In the genomic region with DNA sequence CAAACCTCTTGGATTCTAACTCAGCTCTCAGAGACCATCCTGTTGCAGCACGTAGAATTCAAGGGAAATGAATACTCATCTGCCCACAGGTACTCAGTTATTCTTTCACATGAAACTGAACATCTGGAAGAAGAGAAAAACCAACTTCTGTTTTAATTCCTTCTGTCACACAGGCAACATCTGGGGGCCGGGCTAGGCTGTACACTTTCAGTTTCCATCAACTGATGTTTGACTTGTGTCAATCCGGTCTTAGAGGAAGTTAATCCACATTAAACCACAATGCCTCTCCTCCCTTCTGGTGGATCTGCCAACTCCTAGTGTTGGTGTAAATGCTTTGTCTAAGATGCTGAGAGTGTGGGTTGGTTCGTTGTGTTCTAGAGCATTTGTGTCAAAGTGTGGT, we compare ENCODE assay signal across 14 cellular contexts. TPM values are rescaled to one million over a fixed set of nuclear protein-coding genes. Genes with fewer than 3 reads are reported as not detected.
A peak's percentile ranks its signal among the peaks of the same experiment; 100 is the strongest.
DNase-seq lines count a peak whose midpoint lies in the region; ATAC-seq lines count a peak whose summit lies in the region.
"Had no signal": no experiment of that assay in that cellular context is flagged by ENCODE, and none has a peak within 500 bp of the region (broad histone marks: within the 10 kb centered on the region; RNA-seq: fewer than 3 reads in every experiment).

No MANE protein-coding gene starts in this region.

- peaks cover 0 to 4% (median 0%) of the 10 kb centered on the region in 3 experiments for H3K9me3 ChIP-seq in naive thymus-derived CD4-positive, alpha-beta T cell (ENCODE audit: control insufficient read depth in 2 of 3, low read length in 3 of 3)
- H3K9me3 ChIP-seq: right lobe of liver had no signal

- no peaks in the 10 kb centered on the region for H3K4me1 ChIP-seq in naive thymus-derived CD4-positive, alpha-beta T cell (ENCODE audit: control insufficient read depth in 2 of 2, insufficient read depth in 2 of 2, low read length in 2 of 2)
- H3K4me1 ChIP-seq: right lobe of liver had no signal

- no peaks in the 10 kb centered on the region for H3K36me3 Mint-ChIP-seq in activated CD4-positive, alpha-beta T cell treated with anti-CD3 and anti-CD28 coated beads for 36 hours (ENCODE audit: low read depth)
- no peaks in the 10 kb centered on the region for H3K36me3 Mint-ChIP-seq in naive thymus-derived CD4-positive, alpha-beta T cell
- H3K36me3 Mint-ChIP-seq: natural killer cell treated with Interleukin-12 subunit alpha and Interleukin-12 subunit beta and Interleukin-15 and Interleukin-18, amount 100 ng/mL, for 72 hours had no signal

- no peak overlapping the region for H3K4me3 Mint-ChIP-seq in activated CD4-positive, alpha-beta T cell treated with anti-CD3 and anti-CD28 coated beads for 36 hours
- H3K4me3 Mint-ChIP-seq in naive thymus-derived CD4-positive, alpha-beta T cell: no peak overlapping the region
- H3K4me3 Mint-ChIP-seq: natural killer cell treated with Interleukin-12 subunit alpha and Interleukin-12 subunit beta and Interleukin-15 and Interleukin-18, amount 100 ng/mL, for 72 hours had no signal

- POLR2A ChIA-PET in activated CD4-positive, alpha-beta T cell treated with anti-CD3 and anti-CD28 coated beads for 36 hours (lab: Charles Lee): no interaction called here
- POLR2A ChIA-PET in naive thymus-derived CD4-positive, alpha-beta T cell (lab: Charles Lee): no interaction called here

- H3K27ac Mint-ChIP-seq in activated CD4-positive, alpha-beta T cell treated with anti-CD3 and anti-CD28 coated beads for 36 hours: no peak overlapping the region
- no peak overlapping the region for H3K27ac Mint-ChIP-seq in naive thymus-derived CD4-positive, alpha-beta T cell
- H3K27ac Mint-ChIP-seq: natural killer cell treated with Interleukin-12 subunit alpha and Interleukin-12 subunit beta and Interleukin-15 and Interleukin-18, amount 100 ng/mL, for 72 hours had no signal

- H3K4me1 Mint-ChIP-seq in activated CD4-positive, alpha-beta T cell treated with anti-CD3 and anti-CD28 coated beads for 36 hours: peaks cover 2% of the 10 kb centered on the region
- H3K4me1 Mint-ChIP-seq in naive thymus-derived CD4-positive, alpha-beta T cell: peaks cover 0 to 6% (median 0%) of the 10 kb centered on the region in 7 donors

- H3K27ac ChIP-seq in naive thymus-derived CD4-positive, alpha-beta T cell (ENCODE audit: low read depth, low read length): no peak overlapping the region
- H3K27ac ChIP-seq: right lobe of liver had no signal

- H3K36me3 ChIP-seq in naive thymus-derived CD4-positive, alpha-beta T cell (ENCODE audit: control insufficient read depth in 2 of 3, insufficient read depth in 3 of 3, low read length in 3 of 3): no peaks in the 10 kb centered on the region
- H3K36me3 ChIP-seq: right lobe of liver had no signal

- DNase-seq in activated CD4-positive, alpha-beta T cell treated with anti-CD3 and anti-CD28 coated beads for 36 hours: no peak
- no peak for DNase-seq in activated CD4-positive, alpha-beta T cell treated with anti-CD3 and anti-CD28 coated beads for 1 hour
- DNase-seq in Kasumi-1 (lab: John Stamatoyannopoulos, UW) (peak; percentile 8 to 34), HT-29 (ENCODE audit: low spot score) (no peak), GF-D8 (lab: John Stamatoyannopoulos, UW) (no peak), NCI-H146 (lab: John Stamatoyannopoulos, UW) (no peak)
- no peak for DNase-seq in naive thymus-derived CD4-positive, alpha-beta T cell
- DNase-seq: effector CD8-positive, alpha-beta T cell; NCI-H226; right lobe of liver had no signal

- intact Hi-C loops in activated CD4-positive, alpha-beta T cell treated with anti-CD3 and anti-CD28 coated beads for 36 hours (cut with DNase I, micrococcal nuclease): no loop called here
- intact Hi-C loops in naive thymus-derived CD4-positive, alpha-beta T cell (cut with micrococcal nuclease): no loop called here

- no peaks in the 10 kb centered on the region for H3K27me3 ChIP-seq in naive thymus-derived CD4-positive, alpha-beta T cell (ENCODE audit: control insufficient read depth in 2 of 2, insufficient read depth in 2 of 2, low read length in 2 of 2)
- H3K27me3 ChIP-seq: right lobe of liver had no signal

- CTCF ChIA-PET in activated CD4-positive, alpha-beta T cell treated with anti-CD3 and anti-CD28 coated beads for 36 hours (lab: Charles Lee): interaction anchor here (1.2 to 1.8 kb wide), 2 partner anchors 10 to 93 kb away, joined by 3 to 4 read pairs; no protein-coding TSS in a partner anchor
- CTCF ChIA-PET in naive thymus-derived CD4-positive, alpha-beta T cell (lab: Charles Lee): no interaction called here

- ATAC-seq in activated CD4-positive, alpha-beta T cell treated with anti-CD3 and anti-CD28 coated beads for 36 hours: peak; percentile 33
- peak; percentile 63 for ATAC-seq in GM21825 (IDR thresholded peaks at IDR 0.05; ENCODE audit: unreplicated experiment)
- ATAC-seq in naive thymus-derived CD4-positive, alpha-beta T cell: peak; percentile 50

- peaks cover 11% of the 10 kb centered on the region for H3K27me3 Mint-ChIP-seq in activated CD4-positive, alpha-beta T cell treated with anti-CD3 and anti-CD28 coated beads for 36 hours
- H3K27me3 Mint-ChIP-seq in naive thymus-derived CD4-positive, alpha-beta T cell: peaks cover 16 to 39% (median 20%) of the 10 kb centered on the region in 5 donors

- no peak overlapping the region for H3K4me3 ChIP-seq in naive thymus-derived CD4-positive, alpha-beta T cell (ENCODE audit: low read length)
- H3K4me3 ChIP-seq: right lobe of liver had no signal

- no peaks in the 10 kb centered on the region for H3K9me3 Mint-ChIP-seq in activated CD4-positive, alpha-beta T cell treated with anti-CD3 and anti-CD28 coated beads for 36 hours (ENCODE audit: low read depth)
- peaks cover 0 to 4% (median 0%) of the 10 kb centered on the region in 11 donors for H3K9me3 Mint-ChIP-seq in naive thymus-derived CD4-positive, alpha-beta T cell
- H3K9me3 Mint-ChIP-seq: natural killer cell treated with Interleukin-12 subunit alpha and Interleukin-12 subunit beta and Interleukin-15 and Interleukin-18, amount 100 ng/mL, for 72 hours had no signal

RNA-seq across cellular contexts. Expression of a gene that starts 17.6 kb away (rescaled TPM):
- total RNA-seq in activated CD4-positive, alpha-beta T cell treated with anti-CD3 and anti-CD28 coated beads for 36 hours: not detected
- not detected for total RNA-seq in naive thymus-derived CD4-positive, alpha-beta T cell
- not detected for polyA plus RNA-seq in naive thymus-derived CD4-positive, alpha-beta T cell
- not detected in 2 replicates for total RNA-seq in HT-29 (2014; rRNA removed; shearing (Covaris generic))
- total RNA-seq: M059J; natural killer cell treated with Interleukin-12 subunit alpha and Interleukin-12 subunit beta and Interleukin-15 and Interleukin-18, amount 100 ng/mL, for 72 hours; right lobe of liver; RPMI7951 had no signal

RNA-seq across cellular contexts. Expression of a gene that starts 56.2 kb away (rescaled TPM):
- total RNA-seq in activated CD4-positive, alpha-beta T cell treated with anti-CD3 and anti-CD28 coated beads for 36 hours: not detected
- total RNA-seq in naive thymus-derived CD4-positive, alpha-beta T cell: under 1 TPM in 1 of 5 experiments, not detected in 4; 0.44 TPM
- not detected for polyA plus RNA-seq in naive thymus-derived CD4-positive, alpha-beta T cell
- total RNA-seq in HT-29 (2014; rRNA removed; shearing (Covaris generic)): not detected in 2 replicates
- total RNA-seq: M059J; natural killer cell treated with Interleukin-12 subunit alpha and Interleukin-12 subunit beta and Interleukin-15 and Interleukin-18, amount 100 ng/mL, for 72 hours; RPMI7951 had no signal

Comparison
In these comparisons a context has a peak if more than half of its experiments do, and no peak if none do; other contexts are left out.
1. DNase-seq: peak in Kasumi-1 (2 of 2); none in activated CD4-positive, alpha-beta T cell treated with anti-CD3 and anti-CD28 coated beads for 36 hours (single experiment), activated CD4-positive, alpha-beta T cell treated with anti-CD3 and anti-CD28 coated beads for 1 hour (single experiment), naive thymus-derived CD4-positive, alpha-beta T cell (0 of 9), HT-29 (single experiment), GF-D8 (single experiment) and NCI-H146 (single experiment).
2. Peak in every context shown above with its lines, with median percentiles within 50 percentile points of each other: ATAC-seq.